Comparison of ENCODE assay signal across 8 cellular contexts in genomic region chr5:44774279-44774880, GRCh38. TPM values are rescaled to one million over a fixed set of nuclear protein-coding genes. Genes with fewer than 3 reads are reported as not detected.
A peak's percentile ranks its signal among the peaks of the same experiment; 100 is the strongest.
DNase-seq lines count a peak whose midpoint lies in the region; ATAC-seq and FAIRE-seq lines count a peak whose summit lies in the region.

No MANE protein-coding gene starts in this region.

- no peak overlapping the region for H3K27ac ChIP-seq in aorta (ENCODE audit: low read depth in 1 of 2, low read length in 2 of 2)

- no peaks in the 10 kb centered on the region for H3K9me3 ChIP-seq in aorta (ENCODE audit: control insufficient read depth, low read length)

- peak; percentile 94 for FAIRE-seq in G401.6 (lab: Jason Lieb, UNC)
- peak; percentile 95 for FAIRE-seq in islet of Langerhans (lab: Jason Lieb, UNC)

- DNase-seq in HCEC 1CT (peak; percentile 52), NCI-H1694 treated with DMSO at 0.1 percent for 48 hours (lab: John Stamatoyannopoulos, UW) (peak; percentile 64), amniotic epithelial cell (ENCODE audit: low read depth) (peak; percentile 75), aorta (no peak), KG1 (lab: John Stamatoyannopoulos, UW) (no peak)
- DNase-seq in activated T-cell treated with anti-CD3 and anti-CD28 coated beads, Interleukin-2, amount 50 U/mL, for 48 hours: no peak

- H3K36me3 ChIP-seq in aorta (ENCODE audit: control insufficient read depth in 1 of 2, insufficient read depth in 2 of 2, low read length in 1 of 2): peaks cover 0 to 2% of the 10 kb centered on the region in 2 donors

- H3K27me3 ChIP-seq in aorta (ENCODE audit: control insufficient read depth in 1 of 2, insufficient read depth in 2 of 2, low read length in 1 of 2): no peaks in the 10 kb centered on the region

- no peak overlapping the region for H3K4me3 ChIP-seq in aorta (ENCODE audit: low read length in 2 of 2)

- peak; percentile 50 for ATAC-seq in aorta (ENCODE audit: low FRiP score)

- intact Hi-C loops in aorta (cut with DNase I): loop anchor here (5.0 to 10.0 kb wide), 2 partner anchors 230 to 237 kb away; no protein-coding TSS in a partner anchor

- H3K4me1 ChIP-seq in aorta (ENCODE audit: control insufficient read depth in 1 of 2, insufficient read depth in 2 of 2, low read length in 2 of 2): no peaks in the 10 kb centered on the region

- 2 to 6% methylated on average over 1 of the region's 1 CpG for WGBS in aorta, 2 donors

RNA-seq across cellular contexts. Expression of gene MRPS30, which starts 34.4 kb away (rescaled TPM):
- total RNA-seq in aorta: 10 to 100 TPM; 30.7 to 33.0 TPM
- polyA plus RNA-seq in aorta: 10 to 100 TPM; 14.4 to 19.9 TPM

Comparison
In these comparisons a context has a peak if more than half of its experiments do, and no peak if none do; other contexts are left out.
1. DNase-seq: peak in HCEC 1CT (single experiment), NCI-H1694 treated with DMSO at 0.1 percent for 48 hours (single experiment) and amniotic epithelial cell (single experiment); none in aorta (0 of 2), activated T-cell treated with anti-CD3 and anti-CD28 coated beads, Interleukin-2, amount 50 U/mL, for 48 hours (0 of 2) and KG1 (single experiment).